26 cellular contexts compared by ENCODE assay signal in genomic region chr6:163538331-163538730, GRCh38.
DNase-seq lines count a peak whose midpoint lies in the region; ATAC-seq and TF ChIP-seq lines count a peak whose summit lies in the region.
"Had no signal": no experiment of that assay in that cellular context is flagged by ENCODE, and none has a peak within 500 bp of the region (broad histone marks: within the 10 kb centered on the region; RNA-seq: fewer than 3 reads in every experiment).

No MANE protein-coding gene starts in this region.

- CTCF ChIA-PET in activated CD4-positive, alpha-beta memory T cell treated with anti-CD3 and anti-CD28 coated beads, Interleukin-2, amount 10 ng/mL, durations not matched to agents 7 days and 5 days (lab: Charles Lee): no interaction called here

- no peaks in the 10 kb centered on the region for H3K9me3 ChIP-seq in cardiac muscle cell (ENCODE audit: low read depth)
- H3K9me3 ChIP-seq: ascending aorta, SK-N-SH, transverse colon had no signal

- no peaks in the 10 kb centered on the region for H3K27me3 ChIP-seq in cardiac muscle cell
- H3K27me3 ChIP-seq: ascending aorta, foreskin keratinocyte, transverse colon had no signal

- peak overlapping the region; percentile 59 for H3K27ac ChIP-seq in cardiac muscle cell
- H3K27ac ChIP-seq: ascending aorta, foreskin keratinocyte, skin epidermis, transverse colon had no signal

- no peak overlapping the region for H3K4me3 Mint-ChIP-seq in central memory CD8-positive, alpha-beta T cell
- H3K4me3 Mint-ChIP-seq in immature natural killer cell (no peak overlapping the region), type B pancreatic cell (no peak overlapping the region)
- no peak overlapping the region for H3K4me3 Mint-ChIP-seq in activated CD4-positive, alpha-beta memory T cell treated with anti-CD3 and anti-CD28 coated beads, Interleukin-2, amount 10 ng/mL, durations not matched to agents 7 days and 5 days
- H3K4me3 Mint-ChIP-seq: activated CD4-positive, alpha-beta T cell treated with anti-CD3 and anti-CD28 coated beads, Interleukin-2, amount 10 ng/mL, durations not matched to agents 24 days and 14 days; CD8-positive, alpha-beta memory T cell had no signal

- ATAC-seq in Right ventricle myocardium inferior (no peak), HG02623 (IDR thresholded peaks at IDR 0.05; ENCODE audit: unreplicated experiment) (no peak)
- ATAC-seq in central memory CD8-positive, alpha-beta T cell (replicated peaks; ENCODE audit: extremely low read depth, poor library complexity, severe bottlenecking): no peak
- ATAC-seq: esophagus mucosa, foreskin keratinocyte, K562 had no signal

- peaks cover 12% of the 10 kb centered on the region for H3K36me3 Mint-ChIP-seq in central memory CD8-positive, alpha-beta T cell (ENCODE audit: insufficient read depth)
- peaks cover 4 to 7% (median 6%) of the 10 kb centered on the region in 3 donors for H3K36me3 Mint-ChIP-seq in immature natural killer cell
- H3K36me3 Mint-ChIP-seq in type B pancreatic cell: peaks cover 26% of the 10 kb centered on the region
- H3K36me3 Mint-ChIP-seq in activated CD4-positive, alpha-beta memory T cell treated with anti-CD3 and anti-CD28 coated beads, Interleukin-2, amount 10 ng/mL, durations not matched to agents 7 days and 5 days (ENCODE audit: low read depth): peaks cover 4% of the 10 kb centered on the region

- H3K36me3 ChIP-seq in cardiac muscle cell: peaks cover 12% of the 10 kb centered on the region
- H3K36me3 ChIP-seq: transverse colon had no signal

- DNase-seq in cardiac muscle cell (ENCODE audit: low read depth in 1 of 2, low spot score in 1 of 2) (no peak), Right ventricle myocardium inferior (ENCODE audit: missing footprints) (no peak), immature natural killer cell (no peak), type B pancreatic cell (ENCODE audit: extremely low spot score, unreplicated experiment) (no peak), NCI-H1092 treated with DMSO at 0.1 percent for 48 hours (lab: John Stamatoyannopoulos, UW) (no peak)
- no peak for DNase-seq in central memory CD8-positive, alpha-beta T cell (ENCODE audit: low spot score in 2 of 2)
- no peak for DNase-seq in activated CD4-positive, alpha-beta memory T cell treated with anti-CD3 and anti-CD28 coated beads, Interleukin-2, amount 10 ng/mL, durations not matched to agents 7 days and 5 days
- DNase-seq: activated CD4-positive, alpha-beta T cell treated with anti-CD3 and anti-CD28 coated beads, Interleukin-2, amount 10 ng/mL, durations not matched to agents 24 days and 14 days; activated naive CD4-positive, alpha-beta T cell treated with anti-CD3 and anti-CD28 coated beads, Interleukin-2, amount 50 U/mL, for 16 hours; activated T-cell treated with anti-CD3 and anti-CD28 coated beads, Interleukin-2, amount 50 U/mL, for 48 hours; AML-193; CD8-positive, alpha-beta memory T cell; cerebellar nuclear complex; foreskin keratinocyte; GDM1; hypothalamus; kidney glomerular epithelial cell; NCI-H2081; NCI-H345; SK-N-SH; transverse colon had no signal

- no peak overlapping the region for H3K4me3 ChIP-seq in cardiac muscle cell
- H3K4me3 ChIP-seq: ascending aorta, K562, skin epidermis, transverse colon had no signal

- peak overlapping the region; percentile 34 for H3K27ac Mint-ChIP-seq in central memory CD8-positive, alpha-beta T cell (ENCODE audit: low read depth)
- H3K27ac Mint-ChIP-seq in immature natural killer cell (peak overlapping the region in 4 of 6 donors; percentile 1 to 37 (median 8)), type B pancreatic cell (peak overlapping the region; percentile 41)
- no peak overlapping the region for H3K27ac Mint-ChIP-seq in activated CD4-positive, alpha-beta memory T cell treated with anti-CD3 and anti-CD28 coated beads, Interleukin-2, amount 10 ng/mL, durations not matched to agents 7 days and 5 days
- H3K27ac Mint-ChIP-seq: activated CD4-positive, alpha-beta T cell treated with anti-CD3 and anti-CD28 coated beads, Interleukin-2, amount 10 ng/mL, durations not matched to agents 24 days and 14 days had no signal

- no peak for TF ChIP-seq CTCF in cardiac muscle cell (IDR thresholded peaks at IDR 0.05; ENCODE audit: low read depth, low read length)
- no peak for TF ChIP-seq CTCF in type B pancreatic cell (conservative IDR thresholded peaks at IDR 0.05)

- no peaks in the 10 kb centered on the region for H3K27me3 Mint-ChIP-seq in central memory CD8-positive, alpha-beta T cell
- H3K27me3 Mint-ChIP-seq in immature natural killer cell (ENCODE audit: low read depth in 3 of 3) (no peaks in the 10 kb centered on the region), type B pancreatic cell (no peaks in the 10 kb centered on the region)
- no peaks in the 10 kb centered on the region for H3K27me3 Mint-ChIP-seq in activated CD4-positive, alpha-beta memory T cell treated with anti-CD3 and anti-CD28 coated beads, Interleukin-2, amount 10 ng/mL, durations not matched to agents 7 days and 5 days
- H3K27me3 Mint-ChIP-seq: activated CD4-positive, alpha-beta T cell treated with anti-CD3 and anti-CD28 coated beads, Interleukin-2, amount 10 ng/mL, durations not matched to agents 24 days and 14 days; CD8-positive, alpha-beta memory T cell had no signal

- peaks cover 36% of the 10 kb centered on the region for H3K4me1 ChIP-seq in cardiac muscle cell (ENCODE audit: low read depth)

- POLR2A ChIA-PET in activated CD4-positive, alpha-beta memory T cell treated with anti-CD3 and anti-CD28 coated beads, Interleukin-2, amount 10 ng/mL, durations not matched to agents 7 days and 5 days (lab: Charles Lee): no interaction called here

- peaks cover 29% of the 10 kb centered on the region for H3K4me1 Mint-ChIP-seq in central memory CD8-positive, alpha-beta T cell
- H3K4me1 Mint-ChIP-seq in immature natural killer cell (peaks cover 21 to 68% of the 10 kb centered on the region in 2 donors), type B pancreatic cell (ENCODE audit: unreplicated experiment) (peaks cover 26% of the 10 kb centered on the region)
- no peaks in the 10 kb centered on the region for H3K4me1 Mint-ChIP-seq in activated CD4-positive, alpha-beta memory T cell treated with anti-CD3 and anti-CD28 coated beads, Interleukin-2, amount 10 ng/mL, durations not matched to agents 7 days and 5 days

- no peaks in the 10 kb centered on the region for H3K9me3 Mint-ChIP-seq in central memory CD8-positive, alpha-beta T cell
- H3K9me3 Mint-ChIP-seq in immature natural killer cell: peaks cover 0 to 2% (median 0%) of the 10 kb centered on the region in 6 donors
- no peaks in the 10 kb centered on the region for H3K9me3 Mint-ChIP-seq in type B pancreatic cell
- no peaks in the 10 kb centered on the region for H3K9me3 Mint-ChIP-seq in activated CD4-positive, alpha-beta memory T cell treated with anti-CD3 and anti-CD28 coated beads, Interleukin-2, amount 10 ng/mL, durations not matched to agents 7 days and 5 days
- H3K9me3 Mint-ChIP-seq: activated CD4-positive, alpha-beta T cell treated with anti-CD3 and anti-CD28 coated beads, Interleukin-2, amount 10 ng/mL, durations not matched to agents 24 days and 14 days; CD8-positive, alpha-beta memory T cell had no signal

- intact Hi-C loops in Right ventricle myocardium inferior (cut with DNase I): no loop called here
